Comparison of ENCODE assay signal across 2 cellular contexts in the genomic region with DNA sequence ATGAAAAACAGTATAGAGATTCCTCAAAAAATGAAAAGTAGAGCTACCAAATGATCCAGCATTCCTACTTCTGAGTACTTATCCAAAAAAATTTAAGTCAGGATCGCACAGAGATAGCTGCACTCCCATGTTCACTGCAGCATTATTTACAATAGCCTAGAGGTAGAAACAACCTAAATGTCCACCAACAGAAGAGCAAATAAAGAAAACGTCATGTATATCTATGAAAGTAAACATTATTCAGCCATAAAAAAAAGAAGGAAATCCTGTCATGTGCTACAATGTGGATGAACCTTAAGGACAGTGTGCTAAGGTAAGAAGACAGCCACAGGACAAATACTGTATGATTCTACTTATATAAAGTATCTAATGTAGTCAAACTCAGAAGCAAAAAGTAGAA.
TF ChIP-seq lines count a peak whose summit lies in the region.

No MANE protein-coding gene starts in this region.

TF ChIP-seq in A549, 52 proteins besides CTCF, POLR2A, EP300 and RAD21 (continued from another document):
- TF ChIP-seq BHLHE40 (IDR thresholded peaks at IDR 0.05; ENCODE audit: low read depth, low read length) (no peak), RNF2 (IDR thresholded peaks at IDR 0.05; ENCODE audit: borderline replicate concordance, low read depth) (no peak), ZSCAN20 (CRISPR knock-in tag; IDR thresholded peaks at IDR 0.05) (no peak)

TF ChIP-seq in K562, 482 proteins besides CTCF, POLR2A, EP300 and RAD21:
- TF ChIP-seq, protein P1, sequence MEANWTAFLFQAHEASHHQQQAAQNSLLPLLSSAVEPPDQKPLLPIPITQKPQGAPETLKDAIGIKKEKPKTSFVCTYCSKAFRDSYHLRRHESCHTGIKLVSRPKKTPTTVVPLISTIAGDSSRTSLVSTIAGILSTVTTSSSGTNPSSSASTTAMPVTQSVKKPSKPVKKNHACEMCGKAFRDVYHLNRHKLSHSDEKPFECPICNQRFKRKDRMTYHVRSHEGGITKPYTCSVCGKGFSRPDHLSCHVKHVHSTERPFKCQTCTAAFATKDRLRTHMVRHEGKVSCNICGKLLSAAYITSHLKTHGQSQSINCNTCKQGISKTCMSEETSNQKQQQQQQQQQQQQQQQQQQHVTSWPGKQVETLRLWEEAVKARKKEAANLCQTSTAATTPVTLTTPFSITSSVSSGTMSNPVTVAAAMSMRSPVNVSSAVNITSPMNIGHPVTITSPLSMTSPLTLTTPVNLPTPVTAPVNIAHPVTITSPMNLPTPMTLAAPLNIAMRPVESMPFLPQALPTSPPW (CRISPR knock-in tag; IDR thresholded peaks at IDR 0.05), result no peak
- TF ChIP-seq JUN (IDR thresholded peaks at IDR 0.05; ENCODE audit: borderline replicate concordance, low read depth, low read length) (no peak), JUN (CRISPR knock-in tag; IDR thresholded peaks at IDR 0.05; ENCODE audit: borderline replicate concordance) (no peak), ZNF253 (CRISPR knock-in tag; conservative IDR thresholded peaks at IDR 0.05) (no peak), CTBP1 (IDR thresholded peaks at IDR 0.05; ENCODE audit: borderline replicate concordance) (no peak), ZNF699 (CRISPR knock-in tag; IDR thresholded peaks at IDR 0.05; ENCODE audit: insufficient replicate concordance) (no peak), POU5F1 (IDR thresholded peaks at IDR 0.05; ENCODE audit: borderline replicate concordance, low read depth, low read length, partially characterized antibody) (no peak), ZNF668 (CRISPR knock-in tag; IDR thresholded peaks at IDR 0.05) (no peak), PRPF4 (IDR thresholded peaks at IDR 0.05; ENCODE audit: insufficient read depth, low read depth, low read length, poor library complexity, severe bottlenecking) (no peak)
- TF ChIP-seq, protein P2, sequence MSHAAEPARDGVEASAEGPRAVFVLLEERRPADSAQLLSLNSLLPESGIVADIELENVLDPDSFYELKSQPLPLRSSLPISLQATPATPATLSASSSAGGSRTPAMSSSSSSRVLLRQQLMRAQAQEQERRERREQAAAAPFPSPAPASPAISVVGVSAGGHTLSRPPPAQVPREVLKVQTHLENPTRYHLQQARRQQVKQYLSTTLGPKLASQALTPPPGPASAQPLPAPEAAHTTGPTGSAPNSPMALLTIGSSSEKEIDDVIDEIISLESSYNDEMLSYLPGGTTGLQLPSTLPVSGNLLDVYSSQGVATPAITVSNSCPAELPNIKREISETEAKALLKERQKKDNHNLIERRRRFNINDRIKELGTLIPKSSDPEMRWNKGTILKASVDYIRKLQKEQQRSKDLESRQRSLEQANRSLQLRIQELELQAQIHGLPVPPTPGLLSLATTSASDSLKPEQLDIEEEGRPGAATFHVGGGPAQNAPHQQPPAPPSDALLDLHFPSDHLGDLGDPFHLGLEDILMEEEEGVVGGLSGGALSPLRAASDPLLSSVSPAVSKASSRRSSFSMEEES (CRISPR knock-in tag; IDR thresholded peaks at IDR 0.05), result no peak
- TF ChIP-seq, protein P3, sequence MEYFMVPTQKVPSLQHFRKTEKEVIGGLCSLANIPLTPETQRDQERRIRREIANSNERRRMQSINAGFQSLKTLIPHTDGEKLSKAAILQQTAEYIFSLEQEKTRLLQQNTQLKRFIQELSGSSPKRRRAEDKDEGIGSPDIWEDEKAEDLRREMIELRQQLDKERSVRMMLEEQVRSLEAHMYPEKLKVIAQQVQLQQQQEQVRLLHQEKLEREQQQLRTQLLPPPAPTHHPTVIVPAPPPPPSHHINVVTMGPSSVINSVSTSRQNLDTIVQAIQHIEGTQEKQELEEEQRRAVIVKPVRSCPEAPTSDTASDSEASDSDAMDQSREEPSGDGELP (CRISPR knock-in tag; IDR thresholded peaks at IDR 0.05; ENCODE audit: borderline replicate concordance), result no peak
